Comparison of ENCODE assay signal across 8 cellular contexts in the genomic region with DNA sequence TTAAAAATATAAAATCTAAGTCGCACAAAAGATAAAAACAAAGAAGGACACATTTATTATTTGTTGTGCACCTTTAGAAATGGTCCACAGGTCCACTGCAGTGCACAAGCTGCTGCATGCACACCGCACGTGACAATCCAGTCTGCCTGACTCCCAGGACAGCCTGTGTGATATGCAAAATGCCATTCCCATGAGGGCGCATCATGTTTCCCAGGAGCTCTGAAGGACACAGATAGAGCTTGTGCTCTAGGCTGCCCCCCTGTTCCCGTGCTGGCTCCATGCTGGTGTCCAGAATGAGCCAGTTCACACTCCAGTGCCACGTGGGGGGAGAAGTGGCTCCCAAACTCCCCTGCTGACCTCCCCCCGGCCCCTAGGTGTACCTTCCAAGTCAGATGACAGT. TPM values are rescaled to one million over a fixed set of nuclear protein-coding genes. Genes with fewer than 3 reads are reported as not detected.
A peak's percentile ranks its signal among the peaks of the same experiment; 100 is the strongest.
DNase-seq lines count a peak whose midpoint lies in the region; ATAC-seq and TF ChIP-seq lines count a peak whose summit lies in the region.

No MANE protein-coding gene starts in this region.

- no peaks in the 10 kb centered on the region for H3K36me3 Mint-ChIP-seq in brain

- no peak overlapping the region for H3K4me3 Mint-ChIP-seq in brain

- ATAC-seq in HG03442 (IDR thresholded peaks at IDR 0.05; ENCODE audit: unreplicated experiment) (no peak), HG02642 (IDR thresholded peaks at IDR 0.05; ENCODE audit: poor library complexity, unreplicated experiment) (no peak)

- peaks cover 28% of the 10 kb centered on the region for H3K4me1 Mint-ChIP-seq in brain

- peak overlapping the region; percentile 48 to 91 (median 79) for H3K27ac Mint-ChIP-seq in brain

- H3K4me3 ChIP-seq in coronary artery = no peak overlapping the region

- DNase-seq in Ammon's horn (ENCODE audit: low spot score) (peak; percentile 68), NCI-H1694 treated with DMSO at 0.1 percent for 48 hours (lab: John Stamatoyannopoulos, UW) (peak; percentile 32), medulla oblongata (ENCODE audit: extremely low spot score) (peak; percentile 73), coronary artery (ENCODE audit: low spot score) (no peak)
- DNase-seq in stimulated activated naive CD4-positive, alpha-beta T cell (lab: John Stamatoyannopoulos, UW) = no peak

- no peak overlapping the region for H3K27ac ChIP-seq in coronary artery

- peaks cover 3% of the 10 kb centered on the region for H3K27me3 Mint-ChIP-seq in brain

- peaks cover 0 to 5% (median 0%) of the 10 kb centered on the region in 5 experiments for H3K9me3 Mint-ChIP-seq in brain

- TF ChIP-seq CTCF in brain (conservative IDR thresholded peaks at IDR 0.05) = no peak
- TF ChIP-seq CTCF in coronary artery (IDR thresholded peaks at IDR 0.05) = no peak

RNA-seq across cellular contexts. Expression of gene RAB7B, which starts 26.5 kb away (rescaled TPM):
- 1.2 TPM for polyA plus RNA-seq in brain (ENCODE audit: insufficient read depth, low read depth, low replicate concordance)

RNA-seq across cellular contexts. Expression of gene SLC26A9, which starts 33.5 kb away (rescaled TPM):
- 7.1 TPM for polyA plus RNA-seq in brain (ENCODE audit: insufficient read depth, low read depth, low replicate concordance)

RNA-seq across cellular contexts. Expression of gene CTSE, which starts 47.0 kb away (rescaled TPM):
- polyA plus RNA-seq in brain (ENCODE audit: insufficient read depth, low read depth, low replicate concordance) = not detected

Comparison
In these comparisons a context has a peak if more than half of its experiments do, and no peak if none do; other contexts are left out.
1. DNase-seq: peak in Ammon's horn (single experiment), NCI-H1694 treated with DMSO at 0.1 percent for 48 hours (single experiment) and medulla oblongata (single experiment); none in stimulated activated naive CD4-positive, alpha-beta T cell (0 of 6) and coronary artery (single experiment).